Comparison of ENCODE assay signal across 2 cellular contexts in genomic region chr2:210174086-210174485, GRCh38.
TF ChIP-seq lines count a peak whose summit lies in the region.

No MANE protein-coding gene starts in this region.

TF ChIP-seq in IMR-90, 13 proteins besides CTCF, POLR2A, EP300 and RAD21:
- TF ChIP-seq CHD1 (IDR thresholded peaks at IDR 0.05; ENCODE audit: low read depth, low read length) (no peak), RCOR1 (IDR thresholded peaks at IDR 0.05; ENCODE audit: insufficient replicate concordance, low read length) (no peak), BHLHE40 (IDR thresholded peaks at IDR 0.05; ENCODE audit: low read depth, low read length) (no peak), MAFK (IDR thresholded peaks at IDR 0.05; ENCODE audit: low read depth, low read length) (peak; percentile 49)

TF ChIP-seq in K562, 482 proteins besides CTCF, POLR2A, EP300 and RAD21:
- TF ChIP-seq ZNF316 (IDR thresholded peaks at IDR 0.05) = peak; percentile 53
- TF ChIP-seq E2F6 (IDR thresholded peaks at IDR 0.05; ENCODE audit: borderline replicate concordance in 1 of 2, extremely low read depth in 1 of 2, insufficient read depth in 1 of 2, insufficient read length in 1 of 2, low read depth in 1 of 2, low read length in 1 of 2, poor library complexity in 1 of 2, severe bottlenecking in 1 of 2) = no peak
